In the genomic region with DNA sequence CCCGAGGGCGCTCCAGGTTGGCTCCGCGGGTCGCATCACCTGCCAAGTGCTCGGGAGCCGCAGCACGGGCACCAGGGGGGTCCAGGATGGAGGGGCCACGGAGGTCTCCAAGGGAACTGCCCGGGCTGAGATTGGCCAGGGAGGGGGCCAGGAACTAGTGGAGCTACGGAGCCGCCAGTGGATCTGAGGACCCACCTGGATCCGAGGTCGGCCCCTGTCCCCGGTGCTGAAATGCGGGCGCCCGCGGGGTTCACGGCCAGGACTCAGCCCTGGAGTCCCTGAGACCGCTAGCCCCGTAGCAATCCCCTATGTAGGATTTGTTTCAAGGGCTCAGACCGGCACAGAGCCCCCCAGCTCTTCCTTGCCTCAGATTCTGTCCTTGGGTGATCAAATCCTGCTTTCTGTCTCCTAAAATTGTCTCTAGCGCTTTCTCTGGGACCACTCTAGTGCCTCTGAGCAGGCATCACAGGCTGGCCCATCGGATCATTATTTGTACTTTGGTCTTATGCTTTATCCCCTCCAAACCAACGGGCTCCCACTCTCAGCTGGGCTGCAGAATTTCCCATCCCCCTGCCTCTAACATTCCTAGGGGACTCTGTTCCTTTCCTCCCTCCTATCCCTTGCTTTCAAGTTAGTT, we compare ENCODE assay signal across 15 cellular contexts. TPM values are rescaled to one million over a fixed set of nuclear protein-coding genes. Genes with fewer than 3 reads are reported as not detected.
A peak's percentile ranks its signal among the peaks of the same experiment; 100 is the strongest.
DNase-seq lines count a peak whose midpoint lies in the region; FAIRE-seq and TF ChIP-seq lines count a peak whose summit lies in the region.
"Had no signal": no experiment of that assay in that cellular context is flagged by ENCODE, and none has a peak within 500 bp of the region (broad histone marks: within the 10 kb centered on the region; RNA-seq: fewer than 3 reads in every experiment).

No MANE protein-coding gene starts in this region.

- TF ChIP-seq CTCF in H1 (IDR thresholded peaks at IDR 0.05; ENCODE audit: control extremely low read depth in 1 of 3, insufficient read depth in 1 of 3, low read depth in 1 of 3, low read length in 3 of 3) (no peak), osteoblast (IDR thresholded peaks at IDR 0.05; ENCODE audit: extremely low read depth, low read depth, low read length) (no peak)

- no peak overlapping the region for H4K5ac ChIP-seq in H1 (ENCODE audit: insufficient read length, low read depth, low read length)

- no peak overlapping the region for H3K23ac ChIP-seq in H1 (ENCODE audit: insufficient read length)

- H3K79me1 ChIP-seq in H1 (ENCODE audit: low read depth, low read length), result no peaks in the 10 kb centered on the region; the same call in 1 of the 2 replicates

- H3K56ac ChIP-seq in H1 (replicated peaks; ENCODE audit: insufficient read length, low read depth, low read length), result no peak overlapping the region

- H3K18ac ChIP-seq in H1 (ENCODE audit: extremely low read depth, low read length), result no peak overlapping the region

- no peaks in the 10 kb centered on the region for H3K9me3 ChIP-seq in H1 (ENCODE audit: insufficient read depth in 2 of 2, low read depth in 1 of 2, low read length in 1 of 2)
- no peaks in the 10 kb centered on the region for H3K9me3 ChIP-seq in osteoblast (ENCODE audit: low read depth, low read length)
- H3K9me3 ChIP-seq: spleen, thoracic aorta had no signal

- peaks cover 5% of the 10 kb centered on the region; the same call in 1 of the 2 replicates for H3K23me2 ChIP-seq in H1 (ENCODE audit: low read depth, low read length)

- no peak overlapping the region for H2BK5ac ChIP-seq in H1 (ENCODE audit: low read depth, low read length)

- H3K4me1 ChIP-seq in H1 (replicated peaks in 1 of 4; ENCODE audit: control insufficient read depth in 3 of 4, insufficient read depth in 4 of 4, low read length in 3 of 4), result peaks cover 0 to 2% (median 0%) of the 10 kb centered on the region in 4 experiments; a peak in 4 of 7 replicates
- no peaks in the 10 kb centered on the region for H3K4me1 ChIP-seq in osteoblast (ENCODE audit: insufficient read depth, low read length)

- TF ChIP-seq EP300 in H1 (IDR thresholded peaks at IDR 0.05; ENCODE audit: borderline replicate concordance in 1 of 2, low read depth in 2 of 2, low read length in 2 of 2), result no peak

- H3K27me3 ChIP-seq in H1 (replicated peaks in 1 of 4; ENCODE audit: control insufficient read depth in 3 of 4, extremely low read depth in 1 of 4, insufficient read depth in 3 of 4, low read length in 3 of 4), result peaks cover 0 to 2% (median 0%) of the 10 kb centered on the region in 4 experiments; a peak in 1 of 7 replicates
- peaks cover 32% of the 10 kb centered on the region for H3K27me3 ChIP-seq in osteoblast (ENCODE audit: insufficient read depth, low read length)

- H3K36me3 ChIP-seq in H1 (ENCODE audit: control insufficient read depth in 2 of 4, insufficient read depth in 4 of 4, low read length in 3 of 4) (no peaks in the 10 kb centered on the region), osteoblast (ENCODE audit: insufficient read depth, low read length) (no peaks in the 10 kb centered on the region)
- H3K36me3 ChIP-seq: spleen, thoracic aorta had no signal

- H3K4me2 ChIP-seq in H1 (ENCODE audit: insufficient read depth in 1 of 2, low read depth in 2 of 2, low read length in 2 of 2), result peak overlapping the region in 1 of 2 experiments; percentile 45; a peak in 2 of 4 replicates
- H3K4me2 ChIP-seq in osteoblast (ENCODE audit: insufficient read depth, low read length), result no peak overlapping the region

- H4K20me1 ChIP-seq in H1 (replicated peaks in 1 of 2; ENCODE audit: control insufficient read depth in 1 of 2, insufficient read depth in 2 of 2, low read length in 2 of 2) (no peaks in the 10 kb centered on the region), osteoblast (ENCODE audit: insufficient read depth, low read length) (peaks cover 8% of the 10 kb centered on the region)

- H3K4ac ChIP-seq in H1 (replicated peaks; ENCODE audit: insufficient read length, low read depth, low read length), result no peak overlapping the region

- no peak; a peak in 1 of 4 replicates for TF ChIP-seq RAD21 in H1 (IDR thresholded peaks at IDR 0.05 in 1 of 2, conservative IDR thresholded peaks at IDR 0.05 in 1 of 2; ENCODE audit: low read depth in 2 of 2, low read length in 2 of 2)

- H3K4me1 Mint-ChIP-seq in activated CD4-positive, alpha-beta T cell treated with anti-CD3 and anti-CD28 coated beads, Interleukin-2, amount 10 ng/mL, durations not matched to agents 7 days and 5 days, result no peaks in the 10 kb centered on the region

- H3K27ac ChIP-seq in H1 (ENCODE audit: low read depth, low read length), result no peak overlapping the region
- H3K27ac ChIP-seq in osteoblast (ENCODE audit: low read depth, low read length), result no peak overlapping the region
- H3K27ac ChIP-seq: epithelial cell of prostate, spleen, thoracic aorta had no signal

- H2BK12ac ChIP-seq in H1 (ENCODE audit: low read depth, low read length), result no peak overlapping the region

- DNase-seq in activated CD4-positive, alpha-beta T cell treated with anti-CD3 and anti-CD28 coated beads, Interleukin-2, amount 10 ng/mL, durations not matched to agents 7 days and 5 days, result peak; percentile 32
- no peak for DNase-seq in activated CD4-positive, alpha-beta T cell treated with anti-CD3 and anti-CD28 coated beads, Interleukin-2, amount 50 U/mL, for 1 hour
- DNase-seq in RPMI8226 (peak; percentile 37), H1 (ENCODE audit: low read depth in 1 of 2, low spot score in 2 of 2) (peak in 1 of 2 experiments; percentile 93), osteoblast (ENCODE audit: insufficient read length, low spot score, missing footprints) (peak; percentile 75), KG1 (lab: John Stamatoyannopoulos, UW) (no peak), NCI-H2081 (lab: John Stamatoyannopoulos, UW) (no peak)
- no peak for DNase-seq in NK-92 treated with Interleukin-12 subunit alpha and Interleukin-12 subunit beta, amount 100 ng/mL, for 24 hours (lab: John Stamatoyannopoulos, UW)
- DNase-seq: activated gamma-delta T cell, cerebellar nuclear complex, mammary epithelial cell, NCI-H2171, spleen had no signal

- POLR2A ChIA-PET in activated CD4-positive, alpha-beta T cell treated with anti-CD3 and anti-CD28 coated beads, Interleukin-2, amount 10 ng/mL, durations not matched to agents 7 days and 5 days (lab: Charles Lee), result interaction anchor here (1.0 kb wide), 1 partner anchor 9 kb away, joined by 4 read pairs; no protein-coding TSS in a partner anchor
- POLR2A ChIA-PET in H1 (lab: Charles Lee; ENCODE audit: partially characterized antibody), result interaction anchor here (0.7 to 3.5 kb wide), 6 partner anchors 9 to 71 kb away, joined by 3 to 34 read pairs (median 4); partner anchors contain the start of gene NPPA

- 45% methylated on average over 24 of the region's 26 CpGs; no CpG with 5 or more reads in 1 of the 2 experiments for WGBS in H1 (ENCODE audit: extremely low coverage in 1 of 2, insufficient coverage in 1 of 2, insufficient read length in 1 of 2, insufficient replicate concordance in 2 of 2, low coverage in 1 of 2, low lambda C conversion rate in 2 of 2, missing lambda C conversion rate in 1 of 2), 2 experiments

- H3K79me2 ChIP-seq in H1 (ENCODE audit: control insufficient read depth in 1 of 2, insufficient read depth in 2 of 2, low read length in 2 of 2) (no peaks in the 10 kb centered on the region), osteoblast (ENCODE audit: insufficient read depth, low read length) (no peaks in the 10 kb centered on the region)

- CTCF ChIA-PET in activated CD4-positive, alpha-beta T cell treated with anti-CD3 and anti-CD28 coated beads, Interleukin-2, amount 10 ng/mL, durations not matched to agents 7 days and 5 days (lab: Charles Lee), result interaction anchor here (1.4 kb wide), 1 partner anchor 9 kb away, joined by 7 read pairs; no protein-coding TSS in a partner anchor
- CTCF ChIA-PET in H1 (lab: Charles Lee; ENCODE audit: partially characterized antibody), result interaction anchor here (0.6 to 2.0 kb wide), 10 partner anchors 17 to 255 kb away, joined by 3 to 13 read pairs (median 3); no protein-coding TSS in a partner anchor

- H3K4me3 Mint-ChIP-seq in activated CD4-positive, alpha-beta T cell treated with anti-CD3 and anti-CD28 coated beads, Interleukin-2, amount 10 ng/mL, durations not matched to agents 7 days and 5 days, result no peak overlapping the region

- no peak overlapping the region for H2BK120ac ChIP-seq in H1 (replicated peaks; ENCODE audit: low read depth, low read length)

- no peak overlapping the region for H3K9ac ChIP-seq in H1 (replicated peaks in 1 of 4; ENCODE audit: extremely low read depth in 1 of 4, low read depth in 3 of 4, low read length in 3 of 4)

- H3K9me3 Mint-ChIP-seq in activated CD4-positive, alpha-beta T cell treated with anti-CD3 and anti-CD28 coated beads, Interleukin-2, amount 10 ng/mL, durations not matched to agents 7 days and 5 days, result no peaks in the 10 kb centered on the region

- FAIRE-seq in H1 (lab: Jason Lieb, UNC), result no peak

- H4K8ac ChIP-seq in H1 (ENCODE audit: extremely low read depth, insufficient read depth, low read length), result no peak overlapping the region

- H4K91ac ChIP-seq in H1 (replicated peaks; ENCODE audit: insufficient read length, low read length), result no peak overlapping the region

- H3K27me3 Mint-ChIP-seq in activated CD4-positive, alpha-beta T cell treated with anti-CD3 and anti-CD28 coated beads, Interleukin-2, amount 10 ng/mL, durations not matched to agents 7 days and 5 days, result peaks cover 61% of the 10 kb centered on the region

- no peaks in the 10 kb centered on the region for H3K36me3 Mint-ChIP-seq in activated CD4-positive, alpha-beta T cell treated with anti-CD3 and anti-CD28 coated beads, Interleukin-2, amount 10 ng/mL, durations not matched to agents 7 days and 5 days (ENCODE audit: low read depth)

- no peak overlapping the region for H2BK20ac ChIP-seq in H1 (ENCODE audit: low read length)

- H3K4me3 ChIP-seq in H1 (ENCODE audit: extremely low read depth in 1 of 4, insufficient read depth in 2 of 4, low read depth in 3 of 4, low read length in 4 of 4) (peak overlapping the region in 2 of 4 experiments; percentile 32 to 35; a peak in 1 of 8 replicates), osteoblast (ENCODE audit: insufficient read depth, low read length) (no peak overlapping the region)
- H3K4me3 ChIP-seq: spleen, thoracic aorta had no signal

- no peak for TF ChIP-seq POLR2A in H1 (IDR thresholded peaks at IDR 0.05; ENCODE audit: control extremely low read depth in 1 of 2, low read depth in 2 of 2, low read length in 2 of 2)

- H2AFZ ChIP-seq in H1 (ENCODE audit: low read length), result no peak overlapping the region
- no peak overlapping the region for H2AFZ ChIP-seq in osteoblast (ENCODE audit: low read length)

- H3K27ac Mint-ChIP-seq in activated CD4-positive, alpha-beta T cell treated with anti-CD3 and anti-CD28 coated beads, Interleukin-2, amount 10 ng/mL, durations not matched to agents 7 days and 5 days, result no peak overlapping the region

- no peak overlapping the region for H2AK5ac ChIP-seq in H1 (ENCODE audit: low read depth, low read length)

- no peak overlapping the region for H2BK15ac ChIP-seq in H1 (ENCODE audit: low read length)

- H3K14ac ChIP-seq in H1 (ENCODE audit: insufficient read length), result no peak overlapping the region

RNA-seq across cellular contexts. Expression of gene KIAA2013, which starts 27.3 kb away (rescaled TPM):
- 10 to 100 TPM; 35.1 to 36.8 TPM for total RNA-seq in activated CD4-positive, alpha-beta T cell treated with anti-CD3 and anti-CD28 coated beads, Interleukin-2, amount 10 ng/mL, durations not matched to agents 7 days and 5 days
- 37.9 and 38.8 TPM in 2 replicates for total RNA-seq in H1 (2021; fragmentation: NEBNext Ultra II Directional; extraction: Animal tissue kit (Norgen Biotek cat#: 25700))
- 114 and 120 TPM in 2 replicates for polyA plus RNA-seq in H1 (2011; rRNA removed)
- polyA plus RNA-seq in H1 (2011; cell fraction: cytosol; rRNA removed), result 76.1 TPM
- 74.5 TPM for polyA plus RNA-seq in H1 (2011; cell fraction: nucleus; rRNA removed)
- polyA plus RNA-seq in H1 (2012, experiment 1 of 2), result 19.4 to 35.8 TPM (median 34.2 TPM) in 4 replicates
- 38.0 TPM for polyA plus RNA-seq in H1 (2012, experiment 2 of 2)
- polyA plus RNA-seq in H1 (2013, experiment 1 of 2), result 43.1 TPM
- 43.5 TPM for polyA plus RNA-seq in H1 (2013, experiment 2 of 2)
- 28.4 and 31.5 TPM in 2 replicates for polyA minus RNA-seq in H1 (2011; rRNA and poly(A)+ RNA removed)
- 36.6 TPM for polyA minus RNA-seq in H1 (2011; cell fraction: cytosol; rRNA and poly(A)+ RNA removed)
- polyA minus RNA-seq in H1 (2011; cell fraction: nucleus; rRNA and poly(A)+ RNA removed), result 25.4 TPM
- total RNA-seq in osteoblast, result 51.6 and 64.1 TPM in 2 replicates

RNA-seq across cellular contexts. Expression of gene PLOD1, which starts 35.6 kb away (rescaled TPM):
- 10 to 100 TPM; 10.5 to 11.1 TPM for total RNA-seq in activated CD4-positive, alpha-beta T cell treated with anti-CD3 and anti-CD28 coated beads, Interleukin-2, amount 10 ng/mL, durations not matched to agents 7 days and 5 days
- 44.9 and 53.4 TPM in 2 replicates for total RNA-seq in H1 (2021; fragmentation: NEBNext Ultra II Directional; extraction: Animal tissue kit (Norgen Biotek cat#: 25700))
- 51.8 and 68.5 TPM in 2 replicates for polyA plus RNA-seq in H1 (2011; rRNA removed)
- polyA plus RNA-seq in H1 (2011; cell fraction: cytosol; rRNA removed), result 54.5 TPM
- 96.5 TPM for polyA plus RNA-seq in H1 (2011; cell fraction: nucleus; rRNA removed)
- polyA plus RNA-seq in H1 (2012, experiment 1 of 2), result 46.1 to 58.1 TPM (median 50.2 TPM) in 4 replicates
- 47.5 TPM for polyA plus RNA-seq in H1 (2012, experiment 2 of 2)
- 89.8 TPM for polyA plus RNA-seq in H1 (2013, experiment 1 of 2)
- polyA plus RNA-seq in H1 (2013, experiment 2 of 2), result 82.9 TPM
- polyA minus RNA-seq in H1 (2011; rRNA and poly(A)+ RNA removed), result 45.0 and 47.6 TPM in 2 replicates
- polyA minus RNA-seq in H1 (2011; cell fraction: cytosol; rRNA and poly(A)+ RNA removed), result 55.1 TPM
- 24.3 TPM for polyA minus RNA-seq in H1 (2011; cell fraction: nucleus; rRNA and poly(A)+ RNA removed)
- 242 and 281 TPM in 2 replicates for total RNA-seq in osteoblast

RNA-seq across cellular contexts. Expression of gene NPPB, which starts 40.2 kb away (rescaled TPM):
- not detected for total RNA-seq in activated CD4-positive, alpha-beta T cell treated with anti-CD3 and anti-CD28 coated beads, Interleukin-2, amount 10 ng/mL, durations not matched to agents 7 days and 5 days
- total RNA-seq in H1 (2021; fragmentation: NEBNext Ultra II Directional; extraction: Animal tissue kit (Norgen Biotek cat#: 25700)), result 0.91 and 1.2 TPM in 2 replicates
- polyA plus RNA-seq in H1 (2011; rRNA removed), result 0.36 and 0.77 TPM in 2 replicates
- 0.18 TPM for polyA plus RNA-seq in H1 (2011; cell fraction: cytosol; rRNA removed)
- 0.19 TPM for polyA plus RNA-seq in H1 (2011; cell fraction: nucleus; rRNA removed)
- 0.27 to 0.49 TPM in 2 of 4 replicates, not detected in the others for polyA plus RNA-seq in H1 (2012, experiment 1 of 2)
- polyA plus RNA-seq in H1 (2012, experiment 2 of 2), result 0.67 TPM
- 1.8 TPM for polyA plus RNA-seq in H1 (2013, experiment 1 of 2)
- polyA plus RNA-seq in H1 (2013, experiment 2 of 2), result 2.2 TPM
- polyA minus RNA-seq in H1 (2011; rRNA and poly(A)+ RNA removed), result not detected in 2 replicates
- polyA minus RNA-seq in H1 (2011; cell fraction: cytosol; rRNA and poly(A)+ RNA removed), result not detected
- polyA minus RNA-seq in H1 (2011; cell fraction: nucleus; rRNA and poly(A)+ RNA removed), result not detected
- total RNA-seq in osteoblast, result not detected in 2 replicates
- total RNA-seq: spleen, thoracic aorta had no signal
- polyA plus RNA-seq: mammary epithelial cell had no signal

RNA-seq across cellular contexts. Expression of gene NPPA, which starts 51.4 kb away (rescaled TPM):
- not detected for total RNA-seq in activated CD4-positive, alpha-beta T cell treated with anti-CD3 and anti-CD28 coated beads, Interleukin-2, amount 10 ng/mL, durations not matched to agents 7 days and 5 days
- not detected in 2 replicates for total RNA-seq in H1 (2021; fragmentation: NEBNext Ultra II Directional; extraction: Animal tissue kit (Norgen Biotek cat#: 25700))
- not detected in 2 replicates for polyA plus RNA-seq in H1 (2011; rRNA removed)
- not detected for polyA plus RNA-seq in H1 (2011; cell fraction: cytosol; rRNA removed)
- not detected for polyA plus RNA-seq in H1 (2011; cell fraction: nucleus; rRNA removed)
- polyA plus RNA-seq in H1 (2012, experiment 1 of 2), result 0.28 to 0.62 TPM in 2 of 4 replicates, not detected in the others
- polyA plus RNA-seq in H1 (2012, experiment 2 of 2), result not detected
- polyA plus RNA-seq in H1 (2013, experiment 1 of 2), result not detected
- not detected for polyA plus RNA-seq in H1 (2013, experiment 2 of 2)
- polyA minus RNA-seq in H1 (2011; rRNA and poly(A)+ RNA removed), result not detected in 2 replicates
- not detected for polyA minus RNA-seq in H1 (2011; cell fraction: cytosol; rRNA and poly(A)+ RNA removed)
- polyA minus RNA-seq in H1 (2011; cell fraction: nucleus; rRNA and poly(A)+ RNA removed), result not detected
- total RNA-seq in osteoblast, result not detected in 2 replicates
- total RNA-seq: mammary epithelial cell, thoracic aorta had no signal
- polyA plus RNA-seq: mammary epithelial cell had no signal

Comparison
In these comparisons a context has a peak if more than half of its experiments do, and no peak if none do; other contexts are left out.
1. DNase-seq: peak in activated CD4-positive, alpha-beta T cell treated with anti-CD3 and anti-CD28 coated beads, Interleukin-2, amount 10 ng/mL, durations not matched to agents 7 days and 5 days (single experiment), RPMI8226 (single experiment) and osteoblast (single experiment); none in activated CD4-positive, alpha-beta T cell treated with anti-CD3 and anti-CD28 coated beads, Interleukin-2, amount 50 U/mL, for 1 hour (single experiment), NK-92 treated with Interleukin-12 subunit alpha and Interleukin-12 subunit beta, amount 100 ng/mL, for 24 hours (single experiment), KG1 (single experiment) and NCI-H2081 (0 of 2).